Comparison of ENCODE assay signal across 1 cellular context in the genomic region with DNA sequence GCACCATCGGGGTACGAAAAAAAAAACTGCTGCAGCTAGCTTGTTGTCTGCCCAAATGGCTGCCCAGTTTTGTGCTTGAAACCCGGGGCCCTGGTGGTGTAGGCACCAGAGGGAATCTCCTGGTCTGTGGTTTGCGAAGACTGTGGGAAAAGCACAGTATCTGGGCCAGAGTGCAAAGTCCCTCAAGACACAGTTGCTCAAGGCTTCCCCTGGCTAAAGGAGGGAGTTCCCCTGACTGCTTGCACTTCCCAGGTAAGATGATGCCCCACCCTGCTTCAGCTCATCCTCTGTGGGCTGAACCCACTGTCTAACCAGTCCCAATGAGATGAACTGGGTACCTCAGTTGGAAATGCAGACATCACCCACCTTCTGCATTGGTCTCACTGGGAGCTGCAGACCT. TPM values are rescaled to one million over a fixed set of nuclear protein-coding genes. Genes with fewer than 3 reads are reported as not detected.
"Had no signal": no experiment of that assay in that cellular context is flagged by ENCODE, and none has a peak within 500 bp of the region (broad histone marks: within the 10 kb centered on the region; RNA-seq: fewer than 3 reads in every experiment).

No MANE protein-coding gene starts in this region.

RNA-seq across cellular contexts. Expression of a gene that starts 33.8 kb away (rescaled TPM):
- polyA plus RNA-seq: naive thymus-derived CD8-positive, alpha-beta T cell had no signal
